In genomic region chrX:23908219-23909003, GRCh38 we compare ENCODE assay signal across 8 cellular contexts. TPM values are rescaled to one million over a fixed set of nuclear protein-coding genes. Genes with fewer than 3 reads are reported as not detected.
A peak's percentile ranks its signal among the peaks of the same experiment; 100 is the strongest.
DNase-seq lines count a peak whose midpoint lies in the region; ATAC-seq, FAIRE-seq and TF ChIP-seq lines count a peak whose summit lies in the region.

No MANE protein-coding gene starts in this region.

- H3K27me3 Mint-ChIP-seq in activated naive CD8-positive, alpha-beta T cell treated with anti-CD3 and anti-CD28 coated beads, Interleukin-2, amount 10 ng/mL, durations not matched to agents 7 days and 5 days = no peaks in the 10 kb centered on the region

- 8% methylated on average over 13 of the region's 13 CpGs for WGBS in HepG2 (ENCODE audit: low lambda C conversion rate)
- WGBS in upper lobe of left lung, 2 donors = 25 to 41% methylated on average over 13 of the region's 13 CpGs

- H3K79me2 ChIP-seq in HepG2 (ENCODE audit: insufficient read depth, low read length) = peaks cover 2% of the 10 kb centered on the region

- H3K27ac Mint-ChIP-seq in activated naive CD8-positive, alpha-beta T cell treated with anti-CD3 and anti-CD28 coated beads, Interleukin-2, amount 10 ng/mL, durations not matched to agents 7 days and 5 days = peak overlapping the region; percentile 89

- H3K4me1 Mint-ChIP-seq in activated naive CD8-positive, alpha-beta T cell treated with anti-CD3 and anti-CD28 coated beads, Interleukin-2, amount 10 ng/mL, durations not matched to agents 7 days and 5 days = peaks cover 11% of the 10 kb centered on the region

- FAIRE-seq in HepG2 (lab: Jason Lieb, UNC) = peak; percentile 48

- H3K9me3 Mint-ChIP-seq in activated naive CD8-positive, alpha-beta T cell treated with anti-CD3 and anti-CD28 coated beads, Interleukin-2, amount 10 ng/mL, durations not matched to agents 7 days and 5 days = no peaks in the 10 kb centered on the region

- H3K4me1 ChIP-seq in HepG2 (ENCODE audit: insufficient read depth, low read length) (peaks cover 29% of the 10 kb centered on the region), upper lobe of left lung (peaks cover 0 to 8% (median 0%) of the 10 kb centered on the region in 4 donors)

- H2AFZ ChIP-seq in HepG2 (ENCODE audit: low read length) = peak overlapping the region; percentile 92

- H3K9ac ChIP-seq in HepG2 (ENCODE audit: insufficient read depth, low read depth, low read length) = peak overlapping the region; percentile 46; the same call in 1 of the 2 replicates

- no peaks in the 10 kb centered on the region for H3K36me3 Mint-ChIP-seq in activated naive CD8-positive, alpha-beta T cell treated with anti-CD3 and anti-CD28 coated beads, Interleukin-2, amount 10 ng/mL, durations not matched to agents 7 days and 5 days

- H3K27ac ChIP-seq in HepG2 (ENCODE audit: extremely low read length, insufficient read depth, low read length) (peak overlapping the region; percentile 86), upper lobe of left lung (peak overlapping the region; percentile 82 to 91 (median 85))

- no peak for TF ChIP-seq RAD21 in HepG2 (CRISPR knock-in tag; IDR thresholded peaks at IDR 0.05)

- no peak for ATAC-seq in activated naive CD8-positive, alpha-beta T cell treated with anti-CD3 and anti-CD28 coated beads, Interleukin-2, amount 10 ng/mL, durations not matched to agents 7 days and 5 days (ENCODE audit: low read depth)
- peak; percentile 27 for ATAC-seq in HepG2
- no peak for ATAC-seq in upper lobe of left lung (ENCODE audit: low FRiP score in 2 of 2)
- no peak for ATAC-seq in HG03439 (IDR thresholded peaks at IDR 0.05; ENCODE audit: unreplicated experiment)
- ATAC-seq in GM21786 (IDR thresholded peaks at IDR 0.05; ENCODE audit: unreplicated experiment) = no peak

- intact Hi-C loops in HepG2 (cut with micrococcal nuclease; ENCODE audit: unreplicated experiment) = loop anchor here (1.0 to 2.0 kb wide), 2 partner anchors 116 to 146 kb away; partner anchors contain the start of gene EIF2S3

- no peaks in the 10 kb centered on the region for H3K9me3 ChIP-seq in HepG2 (ENCODE audit: low read length)
- H3K9me3 ChIP-seq in upper lobe of left lung = no peaks in the 10 kb centered on the region

- peak overlapping the region; percentile 74 for H3K4me2 ChIP-seq in HepG2 (ENCODE audit: low read depth, low read length)

- POLR2A ChIA-PET in AG04449 (lab: Yijun Ruan, JAX) (interaction anchor here (1.0 kb wide), 1 partner anchor 166 kb away, joined by 3 read pairs; no protein-coding TSS in a partner anchor), HepG2 (lab: Yijun Ruan, JAX) (interaction anchor here (1.0 to 2.2 kb wide), 4 partner anchors 117 to 165 kb away, joined by 3 to 8 read pairs (median 6); partner anchors contain the start of genes ACOT9 and EIF2S3)
- POLR2A ChIA-PET in activated naive CD8-positive, alpha-beta T cell treated with anti-CD3 and anti-CD28 coated beads, Interleukin-2, amount 10 ng/mL, durations not matched to agents 7 days and 5 days (lab: Charles Lee) = interaction anchor here (0.6 to 4.5 kb wide), 7 partner anchors 21 to 146 kb away, joined by 3 to 35 read pairs (median 5); partner anchors contain the start of genes EIF2S3 and SAT1

- H3K36me3 ChIP-seq in H7 (replicated peaks; ENCODE audit: control insufficient read depth, insufficient read depth, low read length) (no peaks in the 10 kb centered on the region), HepG2 (replicated peaks in 1 of 2; ENCODE audit: control insufficient read depth in 1 of 2, insufficient read depth in 2 of 2, low read length in 2 of 2) (no peaks in the 10 kb centered on the region), upper lobe of left lung (no peaks in the 10 kb centered on the region)

- TF ChIP-seq EP300 in HepG2 (IDR thresholded peaks at IDR 0.05; ENCODE audit: low read depth in 2 of 2, low read length in 2 of 2) (no peak), HepG2 (CRISPR knock-in tag; IDR thresholded peaks at IDR 0.05; ENCODE audit: borderline replicate concordance) (no peak), upper lobe of left lung (IDR thresholded peaks at IDR 0.05) (no peak)

- in situ Hi-C loops in HepG2 (cut with HindIII; ENCODE audit: extremely low pct_ligation_motif_present, low pct_unique_long_range_greater_than_20kb) = no loop called here

- no peaks in the 10 kb centered on the region for H4K20me1 ChIP-seq in HepG2 (ENCODE audit: insufficient read depth, low read length)

- H3K27me3 ChIP-seq in H7 (ENCODE audit: control insufficient read depth, insufficient read depth, low read length) = no peaks in the 10 kb centered on the region
- H3K27me3 ChIP-seq in HepG2 (ENCODE audit: control insufficient read depth in 1 of 2, insufficient read depth in 2 of 2, low read length in 2 of 2) = no peaks in the 10 kb centered on the region
- H3K27me3 ChIP-seq in upper lobe of left lung = no peaks in the 10 kb centered on the region

- H3K4me3 ChIP-seq in AG04449 (ENCODE audit: low read depth, low read length) (peak overlapping the region; percentile 67), H7 (ENCODE audit: insufficient read depth, low read depth, low read length) (peak overlapping the region; percentile 60), HepG2 (replicated peaks in 1 of 3; ENCODE audit: insufficient read depth in 1 of 3, low read depth in 2 of 3, low read length in 3 of 3) (peak overlapping the region; percentile 30 to 69 (median 44); a peak in 5 of 6 replicates), upper lobe of left lung (peak overlapping the region in 3 of 4 donors; percentile 49 to 62 (median 61))

- CTCF ChIA-PET in AG04449 (lab: Yijun Ruan, JAX) (interaction anchor here (0.7 to 3.9 kb wide), 13 partner anchors 12 to 335 kb away, joined by 3 to 28 read pairs (median 5); partner anchors contain the start of genes EIF2S3 and SAT1), HepG2 (lab: Yijun Ruan, JAX; ENCODE audit: low intra/inter-chr PET ratio, low total read pairs) (no interaction called here)

- no TSS peak for BruUV-seq in HepG2 (replicated peaks; lab: Mats Ljungman, UMichigan)

- H3K4me3 Mint-ChIP-seq in activated naive CD8-positive, alpha-beta T cell treated with anti-CD3 and anti-CD28 coated beads, Interleukin-2, amount 10 ng/mL, durations not matched to agents 7 days and 5 days = peak overlapping the region; percentile 84

- TF ChIP-seq POLR2A in HepG2 (IDR thresholded peaks at IDR 0.05; ENCODE audit: insufficient read depth in 1 of 2, low read depth in 2 of 2, low read length in 2 of 2) (no peak), upper lobe of left lung (IDR thresholded peaks at IDR 0.05) (no peak)

- TF ChIP-seq CTCF in AG04449 (IDR thresholded peaks at IDR 0.05; ENCODE audit: insufficient read depth, low read length, missing control alignments) = no peak
- TF ChIP-seq CTCF in HepG2 (CRISPR knock-in tag; IDR thresholded peaks at IDR 0.05) = peak; percentile 39
- peak in 2 of 6 experiments; percentile 9 to 12 for TF ChIP-seq CTCF in upper lobe of left lung (IDR thresholded peaks at IDR 0.05)

- DNase-seq in AG04449 (ENCODE audit: low read depth, low spot score) = no peak
- peak; percentile 60 for DNase-seq in H7
- DNase-seq in activated naive CD8-positive, alpha-beta T cell treated with anti-CD3 and anti-CD28 coated beads, Interleukin-2, amount 10 ng/mL, durations not matched to agents 7 days and 5 days = no peak
- DNase-seq in HepG2 (ENCODE audit: low spot score) = no peak
- DNase-seq in upper lobe of left lung = no peak
- DNase-seq in activated CD4-positive, alpha-beta T cell treated with anti-CD3 and anti-CD28 coated beads, Interleukin-2, amount 50 U/mL, for 4 hours = no peak

RNA-seq across cellular contexts. Expression of gene CXorf58, which starts 0.6 kb away (rescaled TPM):
- 0.07 TPM in 1 of 2 replicates, not detected in the other for total RNA-seq in H7 (2014; rRNA removed; shearing (Covaris generic))
- not detected for total RNA-seq in activated naive CD8-positive, alpha-beta T cell treated with anti-CD3 and anti-CD28 coated beads, Interleukin-2, amount 10 ng/mL, durations not matched to agents 7 days and 5 days
- total RNA-seq in HepG2 (2016; rRNA removed; fragmentation: Illumina TruSeq; extraction: Trizol) = not detected in 2 replicates
- not detected in 2 replicates for total RNA-seq in HepG2 (2016; cell fraction: cytosol; rRNA removed; fragmentation: Illumina TruSeq; extraction: Trizol; ENCODE audit: low read depth)
- not detected in 2 replicates for total RNA-seq in HepG2 (2016; cell fraction: insoluble cytoplasmic fraction; rRNA removed; fragmentation: Illumina TruSeq; extraction: Trizol)
- not detected in 2 replicates for total RNA-seq in HepG2 (2016; cell fraction: membrane; rRNA removed; fragmentation: Illumina TruSeq; extraction: Trizol)
- not detected in 2 replicates for total RNA-seq in HepG2 (2016; cell fraction: nucleus; rRNA removed; fragmentation: Illumina TruSeq; extraction: Trizol)
- not detected in 2 replicates for polyA plus RNA-seq in HepG2 (2011; rRNA removed)
- not detected in 2 replicates for polyA plus RNA-seq in HepG2 (2011; cell fraction: cytosol; rRNA removed)
- polyA plus RNA-seq in HepG2 (2011; cell fraction: nucleus; rRNA removed) = not detected in 2 replicates
- polyA plus RNA-seq in HepG2 (2012) = not detected in 2 replicates
- polyA plus RNA-seq in HepG2 (2016; cell fraction: cytosol; fragmentation: Illumina TruSeq; extraction: Trizol; ENCODE audit: low read depth) = not detected in 2 replicates
- not detected in 2 replicates for polyA plus RNA-seq in HepG2 (2016; cell fraction: insoluble cytoplasmic fraction; fragmentation: Illumina TruSeq; extraction: Trizol; ENCODE audit: low read depth)
- not detected in 2 replicates for polyA plus RNA-seq in HepG2 (2016; cell fraction: membrane; fragmentation: Illumina TruSeq; extraction: Trizol; ENCODE audit: low read depth)
- not detected in 2 replicates for polyA plus RNA-seq in HepG2 (2016; cell fraction: nucleus; fragmentation: Illumina TruSeq; extraction: Trizol; ENCODE audit: insufficient read depth, low read depth)
- not detected in 2 replicates for polyA minus RNA-seq in HepG2 (2011; rRNA and poly(A)+ RNA removed; ENCODE audit: low replicate concordance)
- polyA minus RNA-seq in HepG2 (2011; cell fraction: cytosol; rRNA and poly(A)+ RNA removed) = not detected in 2 replicates
- not detected in 2 replicates for polyA minus RNA-seq in HepG2 (2011; cell fraction: nucleus; rRNA and poly(A)+ RNA removed)
- under 1 TPM in 1 of 6 donors, not detected in 5; 0.11 TPM for total RNA-seq in upper lobe of left lung

RNA-seq across cellular contexts. Expression of gene APOO, which starts 0.7 kb away (rescaled TPM):
- 72.0 and 72.2 TPM in 2 replicates for total RNA-seq in H7 (2014; rRNA removed; shearing (Covaris generic))
- 10 to 100 TPM; 23.8 to 24.2 TPM for total RNA-seq in activated naive CD8-positive, alpha-beta T cell treated with anti-CD3 and anti-CD28 coated beads, Interleukin-2, amount 10 ng/mL, durations not matched to agents 7 days and 5 days
- total RNA-seq in HepG2 (2016; rRNA removed; fragmentation: Illumina TruSeq; extraction: Trizol) (22.1 and 27.8 TPM in 2 replicates), upper lobe of left lung (10 to 100 TPM in 5 of 6 donors, under 1 TPM in 1; 0.89 to 15.0 (median 12.0) TPM)
- 6.1 and 11.7 TPM in 2 replicates for total RNA-seq in HepG2 (2016; cell fraction: cytosol; rRNA removed; fragmentation: Illumina TruSeq; extraction: Trizol; ENCODE audit: low read depth)
- total RNA-seq in HepG2 (2016; cell fraction: insoluble cytoplasmic fraction; rRNA removed; fragmentation: Illumina TruSeq; extraction: Trizol) = 18.2 and 21.4 TPM in 2 replicates
- 11.4 and 12.0 TPM in 2 replicates for total RNA-seq in HepG2 (2016; cell fraction: membrane; rRNA removed; fragmentation: Illumina TruSeq; extraction: Trizol)
- total RNA-seq in HepG2 (2016; cell fraction: nucleus; rRNA removed; fragmentation: Illumina TruSeq; extraction: Trizol) = 11.2 and 13.5 TPM in 2 replicates
- 9.7 and 9.9 TPM in 2 replicates for polyA plus RNA-seq in HepG2 (2011; rRNA removed)
- 6.1 and 8.9 TPM in 2 replicates for polyA plus RNA-seq in HepG2 (2011; cell fraction: cytosol; rRNA removed)
- 1.6 and 2.5 TPM in 2 replicates for polyA plus RNA-seq in HepG2 (2011; cell fraction: nucleus; rRNA removed)
- 9.8 and 14.9 TPM in 2 replicates for polyA plus RNA-seq in HepG2 (2012)
- polyA plus RNA-seq in HepG2 (2016; cell fraction: cytosol; fragmentation: Illumina TruSeq; extraction: Trizol; ENCODE audit: low read depth) = 5.3 and 7.4 TPM in 2 replicates
- polyA plus RNA-seq in HepG2 (2016; cell fraction: insoluble cytoplasmic fraction; fragmentation: Illumina TruSeq; extraction: Trizol; ENCODE audit: low read depth) = 23.0 and 23.5 TPM in 2 replicates
- polyA plus RNA-seq in HepG2 (2016; cell fraction: membrane; fragmentation: Illumina TruSeq; extraction: Trizol; ENCODE audit: low read depth) = 8.0 and 10.7 TPM in 2 replicates
- 14.6 and 17.4 TPM in 2 replicates for polyA plus RNA-seq in HepG2 (2016; cell fraction: nucleus; fragmentation: Illumina TruSeq; extraction: Trizol; ENCODE audit: insufficient read depth, low read depth)
- polyA minus RNA-seq in HepG2 (2011; rRNA and poly(A)+ RNA removed; ENCODE audit: low replicate concordance) = 1.3 and 10.9 TPM in 2 replicates
- polyA minus RNA-seq in HepG2 (2011; cell fraction: cytosol; rRNA and poly(A)+ RNA removed) = 2.9 and 3.3 TPM in 2 replicates
- 2.1 and 3.2 TPM in 2 replicates for polyA minus RNA-seq in HepG2 (2011; cell fraction: nucleus; rRNA and poly(A)+ RNA removed)
